Comparison of ENCODE assay signal across 1 cellular context in genomic region chr16:87502308-87502969, GRCh38.
TF ChIP-seq lines count a peak whose summit lies in the region.

No MANE protein-coding gene starts in this region.

TF ChIP-seq in HepG2, 621 proteins besides CTCF, POLR2A, EP300 and RAD21 (continued from another document):
- TF ChIP-seq ZFP36L2 (CRISPR knock-in tag; IDR thresholded peaks at IDR 0.05) (no peak), DPF2 (CRISPR knock-in tag; IDR thresholded peaks at IDR 0.05; ENCODE audit: borderline replicate concordance, low read depth) (0 out of 2 replicates have a peak, but pooled peaks have one; percentile 6), ZNF263 (CRISPR knock-in tag; IDR thresholded peaks at IDR 0.05) (no peak), TAF1 (CRISPR knock-in tag; IDR thresholded peaks at IDR 0.05) (no peak), ATF7 (IDR thresholded peaks at IDR 0.05) (peak; percentile 15; the same call in 1 of the 2 replicates), ATF7 (CRISPR knock-in tag; IDR thresholded peaks at IDR 0.05) (no peak), ZC3H13 (CRISPR knock-in tag; IDR thresholded peaks at IDR 0.05) (0 out of 2 replicates have a peak, but pooled peaks have one; percentile 10), ZNF780A (CRISPR knock-in tag; IDR thresholded peaks at IDR 0.05) (no peak), ZNF484 (CRISPR knock-in tag; IDR thresholded peaks at IDR 0.05; ENCODE audit: borderline replicate concordance, low read depth) (no peak)
- TF ChIP-seq, protein P1, sequence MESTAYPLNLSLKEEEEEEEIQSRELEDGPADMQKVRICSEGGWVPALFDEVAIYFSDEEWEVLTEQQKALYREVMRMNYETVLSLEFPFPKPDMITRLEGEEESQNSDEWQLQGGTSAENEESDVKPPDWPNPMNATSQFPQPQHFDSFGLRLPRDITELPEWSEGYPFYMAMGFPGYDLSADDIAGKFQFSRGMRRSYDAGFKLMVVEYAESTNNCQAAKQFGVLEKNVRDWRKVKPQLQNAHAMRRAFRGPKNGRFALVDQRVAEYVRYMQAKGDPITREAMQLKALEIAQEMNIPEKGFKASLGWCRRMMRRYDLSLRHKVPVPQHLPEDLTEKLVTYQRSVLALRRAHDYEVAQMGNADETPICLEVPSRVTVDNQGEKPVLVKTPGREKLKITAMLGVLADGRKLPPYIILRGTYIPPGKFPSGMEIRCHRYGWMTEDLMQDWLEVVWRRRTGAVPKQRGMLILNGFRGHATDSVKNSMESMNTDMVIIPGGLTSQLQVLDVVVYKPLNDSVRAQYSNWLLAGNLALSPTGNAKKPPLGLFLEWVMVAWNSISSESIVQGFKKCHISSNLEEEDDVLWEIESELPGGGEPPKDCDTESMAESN (CRISPR knock-in tag; conservative IDR thresholded peaks at IDR 0.05): no peak
- TF ChIP-seq, protein P2, sequence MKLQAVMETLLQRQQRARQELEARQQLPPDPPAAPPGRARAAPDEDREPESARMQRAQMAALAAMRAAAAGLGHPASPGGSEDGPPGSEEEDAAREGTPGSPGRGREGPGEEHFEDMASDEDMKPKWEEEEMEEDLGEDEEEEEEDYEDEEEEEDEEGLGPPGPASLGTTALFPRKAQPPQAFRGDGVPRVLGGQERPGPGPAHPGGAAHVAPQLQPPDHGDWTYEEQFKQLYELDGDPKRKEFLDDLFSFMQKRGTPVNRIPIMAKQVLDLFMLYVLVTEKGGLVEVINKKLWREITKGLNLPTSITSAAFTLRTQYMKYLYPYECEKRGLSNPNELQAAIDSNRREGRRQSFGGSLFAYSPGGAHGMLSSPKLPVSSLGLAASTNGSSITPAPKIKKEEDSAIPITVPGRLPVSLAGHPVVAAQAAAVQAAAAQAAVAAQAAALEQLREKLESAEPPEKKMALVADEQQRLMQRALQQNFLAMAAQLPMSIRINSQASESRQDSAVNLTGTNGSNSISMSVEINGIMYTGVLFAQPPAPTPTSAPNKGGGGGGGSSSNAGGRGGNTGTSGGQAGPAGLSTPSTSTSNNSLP (IDR thresholded peaks at IDR 0.05; ENCODE audit: low read depth, low read length): no peak
- TF ChIP-seq, protein P3, sequence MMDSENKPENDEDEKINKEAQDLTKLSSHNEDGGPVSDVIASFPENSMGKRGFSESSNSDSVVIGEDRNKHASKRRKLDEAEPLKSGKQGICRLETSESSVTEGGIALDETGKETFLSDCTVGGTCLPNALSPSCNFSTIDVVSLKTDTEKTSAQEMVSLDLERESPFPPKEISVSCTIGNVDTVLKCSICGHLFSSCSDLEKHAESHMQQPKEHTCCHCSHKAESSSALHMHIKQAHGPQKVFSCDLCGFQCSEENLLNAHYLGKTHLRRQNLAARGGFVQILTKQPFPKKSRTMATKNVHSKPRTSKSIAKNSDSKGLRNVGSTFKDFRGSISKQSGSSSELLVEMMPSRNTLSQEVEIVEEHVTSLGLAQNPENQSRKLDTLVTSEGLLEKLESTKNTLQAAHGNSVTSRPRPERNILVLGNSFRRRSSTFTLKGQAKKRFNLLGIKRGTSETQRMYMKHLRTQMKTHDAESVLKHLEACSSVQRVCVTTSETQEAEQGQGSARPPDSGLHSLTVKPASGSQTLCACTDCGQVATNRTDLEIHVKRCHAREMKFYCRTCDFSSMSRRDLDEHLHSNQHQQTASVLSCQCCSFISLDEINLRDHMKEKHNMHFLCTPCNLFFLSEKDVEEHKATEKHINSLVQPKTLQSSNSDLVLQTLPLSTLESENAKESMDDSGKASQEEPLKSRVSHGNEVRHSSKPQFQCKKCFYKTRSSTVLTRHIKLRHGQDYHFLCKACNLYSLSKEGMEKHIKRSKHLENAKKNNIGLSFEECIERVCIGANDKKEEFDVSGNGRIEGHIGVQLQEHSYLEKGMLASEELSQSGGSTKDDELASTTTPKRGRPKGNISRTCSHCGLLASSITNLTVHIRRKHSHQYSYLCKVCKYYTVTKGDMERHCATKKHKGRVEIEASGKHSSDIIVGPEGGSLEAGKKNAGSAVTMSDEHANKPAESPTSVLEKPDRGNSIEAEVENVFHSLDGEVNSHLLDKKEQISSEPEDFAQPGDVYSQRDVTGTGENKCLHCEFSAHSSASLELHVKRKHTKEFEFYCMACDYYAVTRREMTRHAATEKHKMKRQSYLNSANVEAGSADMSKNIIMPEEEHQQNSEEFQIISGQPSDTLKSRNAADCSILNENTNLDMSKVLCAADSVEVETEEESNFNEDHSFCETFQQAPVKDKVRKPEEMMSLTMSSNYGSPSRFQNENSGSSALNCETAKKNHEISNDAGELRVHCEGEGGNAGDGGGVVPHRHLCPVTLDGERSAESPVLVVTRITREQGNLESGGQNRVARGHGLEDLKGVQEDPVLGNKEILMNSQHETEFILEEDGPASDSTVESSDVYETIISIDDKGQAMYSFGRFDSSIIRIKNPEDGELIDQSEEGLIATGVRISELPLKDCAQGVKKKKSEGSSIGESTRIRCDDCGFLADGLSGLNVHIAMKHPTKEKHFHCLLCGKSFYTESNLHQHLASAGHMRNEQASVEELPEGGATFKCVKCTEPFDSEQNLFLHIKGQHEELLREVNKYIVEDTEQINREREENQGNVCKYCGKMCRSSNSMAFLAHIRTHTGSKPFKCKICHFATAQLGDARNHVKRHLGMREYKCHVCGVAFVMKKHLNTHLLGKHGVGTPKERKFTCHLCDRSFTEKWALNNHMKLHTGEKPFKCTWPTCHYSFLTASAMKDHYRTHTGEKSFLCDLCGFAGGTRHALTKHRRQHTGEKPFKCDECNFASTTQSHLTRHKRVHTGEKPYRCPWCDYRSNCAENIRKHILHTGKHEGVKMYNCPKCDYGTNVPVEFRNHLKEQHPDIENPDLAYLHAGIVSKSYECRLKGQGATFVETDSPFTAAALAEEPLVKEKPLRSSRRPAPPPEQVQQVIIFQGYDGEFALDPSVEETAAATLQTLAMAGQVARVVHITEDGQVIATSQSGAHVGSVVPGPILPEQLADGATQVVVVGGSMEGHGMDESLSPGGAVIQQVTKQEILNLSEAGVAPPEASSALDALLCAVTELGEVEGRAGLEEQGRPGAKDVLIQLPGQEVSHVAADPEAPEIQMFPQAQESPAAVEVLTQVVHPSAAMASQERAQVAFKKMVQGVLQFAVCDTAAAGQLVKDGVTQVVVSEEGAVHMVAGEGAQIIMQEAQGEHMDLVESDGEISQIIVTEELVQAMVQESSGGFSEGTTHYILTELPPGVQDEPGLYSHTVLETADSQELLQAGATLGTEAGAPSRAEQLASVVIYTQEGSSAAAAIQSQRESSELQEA (CRISPR knock-in tag; IDR thresholded peaks at IDR 0.05; ENCODE audit: not compliant biosample characterization): no peak
- TF ChIP-seq, protein P4, sequence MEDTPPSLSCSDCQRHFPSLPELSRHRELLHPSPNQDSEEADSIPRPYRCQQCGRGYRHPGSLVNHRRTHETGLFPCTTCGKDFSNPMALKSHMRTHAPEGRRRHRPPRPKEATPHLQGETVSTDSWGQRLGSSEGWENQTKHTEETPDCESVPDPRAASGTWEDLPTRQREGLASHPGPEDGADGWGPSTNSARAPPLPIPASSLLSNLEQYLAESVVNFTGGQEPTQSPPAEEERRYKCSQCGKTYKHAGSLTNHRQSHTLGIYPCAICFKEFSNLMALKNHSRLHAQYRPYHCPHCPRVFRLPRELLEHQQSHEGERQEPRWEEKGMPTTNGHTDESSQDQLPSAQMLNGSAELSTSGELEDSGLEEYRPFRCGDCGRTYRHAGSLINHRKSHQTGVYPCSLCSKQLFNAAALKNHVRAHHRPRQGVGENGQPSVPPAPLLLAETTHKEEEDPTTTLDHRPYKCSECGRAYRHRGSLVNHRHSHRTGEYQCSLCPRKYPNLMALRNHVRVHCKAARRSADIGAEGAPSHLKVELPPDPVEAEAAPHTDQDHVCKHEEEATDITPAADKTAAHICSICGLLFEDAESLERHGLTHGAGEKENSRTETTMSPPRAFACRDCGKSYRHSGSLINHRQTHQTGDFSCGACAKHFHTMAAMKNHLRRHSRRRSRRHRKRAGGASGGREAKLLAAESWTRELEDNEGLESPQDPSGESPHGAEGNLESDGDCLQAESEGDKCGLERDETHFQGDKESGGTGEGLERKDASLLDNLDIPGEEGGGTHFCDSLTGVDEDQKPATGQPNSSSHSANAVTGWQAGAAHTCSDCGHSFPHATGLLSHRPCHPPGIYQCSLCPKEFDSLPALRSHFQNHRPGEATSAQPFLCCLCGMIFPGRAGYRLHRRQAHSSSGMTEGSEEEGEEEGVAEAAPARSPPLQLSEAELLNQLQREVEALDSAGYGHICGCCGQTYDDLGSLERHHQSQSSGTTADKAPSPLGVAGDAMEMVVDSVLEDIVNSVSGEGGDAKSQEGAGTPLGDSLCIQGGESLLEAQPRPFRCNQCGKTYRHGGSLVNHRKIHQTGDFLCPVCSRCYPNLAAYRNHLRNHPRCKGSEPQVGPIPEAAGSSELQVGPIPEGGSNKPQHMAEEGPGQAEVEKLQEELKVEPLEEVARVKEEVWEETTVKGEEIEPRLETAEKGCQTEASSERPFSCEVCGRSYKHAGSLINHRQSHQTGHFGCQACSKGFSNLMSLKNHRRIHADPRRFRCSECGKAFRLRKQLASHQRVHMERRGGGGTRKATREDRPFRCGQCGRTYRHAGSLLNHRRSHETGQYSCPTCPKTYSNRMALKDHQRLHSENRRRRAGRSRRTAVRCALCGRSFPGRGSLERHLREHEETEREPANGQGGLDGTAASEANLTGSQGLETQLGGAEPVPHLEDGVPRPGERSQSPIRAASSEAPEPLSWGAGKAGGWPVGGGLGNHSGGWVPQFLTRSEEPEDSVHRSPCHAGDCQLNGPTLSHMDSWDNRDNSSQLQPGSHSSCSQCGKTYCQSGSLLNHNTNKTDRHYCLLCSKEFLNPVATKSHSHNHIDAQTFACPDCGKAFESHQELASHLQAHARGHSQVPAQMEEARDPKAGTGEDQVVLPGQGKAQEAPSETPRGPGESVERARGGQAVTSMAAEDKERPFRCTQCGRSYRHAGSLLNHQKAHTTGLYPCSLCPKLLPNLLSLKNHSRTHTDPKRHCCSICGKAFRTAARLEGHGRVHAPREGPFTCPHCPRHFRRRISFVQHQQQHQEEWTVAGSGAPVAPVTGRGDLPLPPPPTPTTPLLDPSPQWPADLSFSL (CRISPR knock-in tag; IDR thresholded peaks at IDR 0.05): peak; percentile 89
